In genomic region chr9:110742741-110743371, GRCh38 we compare ENCODE assay signal across 10 cellular contexts.
A peak's percentile ranks its signal among the peaks of the same experiment; 100 is the strongest.
DNase-seq lines count a peak whose midpoint lies in the region; ATAC-seq and TF ChIP-seq lines count a peak whose summit lies in the region.
"Had no signal": no experiment of that assay in that cellular context is flagged by ENCODE, and none has a peak within 500 bp of the region (broad histone marks: within the 10 kb centered on the region; RNA-seq: fewer than 3 reads in every experiment).

No MANE protein-coding gene starts in this region.

- TF ChIP-seq CTCF in neural progenitor cell (IDR thresholded peaks at IDR 0.05) = no peak
- no peak for TF ChIP-seq CTCF in CD8-positive, alpha-beta T cell (IDR thresholded peaks at IDR 0.05)

- ATAC-seq in GM18909 (IDR thresholded peaks at IDR 0.05; ENCODE audit: poor library complexity, unreplicated experiment) = no peak
- ATAC-seq in CD8-positive, alpha-beta T cell = no peak

- H3K27me3 ChIP-seq in ACC112 (ENCODE audit: insufficient read depth, low read length) (no peaks in the 10 kb centered on the region), neural progenitor cell (no peaks in the 10 kb centered on the region)
- H3K27me3 ChIP-seq in CD8-positive, alpha-beta T cell (ENCODE audit: insufficient read depth, low read length) = no peaks in the 10 kb centered on the region

- intact Hi-C loops in CD8-positive, alpha-beta T cell (cut with DNase I, micrococcal nuclease) = no loop called here

- POLR2A ChIA-PET in CD8-positive, alpha-beta T cell (lab: Charles Lee) = interaction anchor here (0.6 kb wide), 1 partner anchor 176 kb away, joined by 3 read pairs; no protein-coding TSS in a partner anchor

- peak overlapping the region; percentile 100 for H3K27ac ChIP-seq in ACC112 (ENCODE audit: low read depth, low read length)
- H3K27ac ChIP-seq in neural progenitor cell = no peak overlapping the region
- H3K27ac ChIP-seq in CD8-positive, alpha-beta T cell (ENCODE audit: low read depth, low read length) = no peak overlapping the region

- H3K9me3 Mint-ChIP-seq in neural progenitor cell = peaks cover 4% of the 10 kb centered on the region
- H3K9me3 Mint-ChIP-seq in CD8-positive, alpha-beta T cell = peaks cover 2% of the 10 kb centered on the region

- H2AFZ ChIP-seq in ACC112 (ENCODE audit: low read length, unreplicated experiment) = peak overlapping the region; percentile 89
- H2AFZ ChIP-seq in neural progenitor cell (replicated peaks) = no peak overlapping the region

- peak overlapping the region; percentile 65 for H3K4me3 ChIP-seq in ACC112 (ENCODE audit: low read depth, low read length)
- H3K4me3 ChIP-seq in neural progenitor cell = no peak overlapping the region
- H3K4me3 ChIP-seq in CD8-positive, alpha-beta T cell (ENCODE audit: low read depth, low read length) = no peak overlapping the region

- H3K9me3 ChIP-seq in neural progenitor cell (ENCODE audit: low read depth) = no peaks in the 10 kb centered on the region
- H3K9me3 ChIP-seq in CD8-positive, alpha-beta T cell (ENCODE audit: low read length) = no peaks in the 10 kb centered on the region

- peak; percentile 24 for DNase-seq in NCI-H69 (lab: John Stamatoyannopoulos, UW)
- peak; percentile 97 for DNase-seq in fibroblast of gingiva (ENCODE audit: low read depth)
- peak; percentile 84 for DNase-seq in neural progenitor cell (ENCODE audit: low spot score)
- no peak for DNase-seq in RPMI8226
- no peak for DNase-seq in SIG-M5 (lab: John Stamatoyannopoulos, UW)
- no peak for DNase-seq in CD8-positive, alpha-beta T cell
- DNase-seq: activated B cell treated with CpG ODN at 0.5 μM for 24 hours, KBM-7 had no signal

- H3K79me2 ChIP-seq in ACC112 (ENCODE audit: control insufficient read depth, insufficient read depth, low read length, unreplicated experiment) (no peaks in the 10 kb centered on the region), neural progenitor cell (ENCODE audit: low read depth) (no peaks in the 10 kb centered on the region)

- no peaks in the 10 kb centered on the region for H3K36me3 ChIP-seq in ACC112 (ENCODE audit: insufficient read depth, low read length)
- H3K36me3 ChIP-seq in neural progenitor cell = no peaks in the 10 kb centered on the region
- H3K36me3 ChIP-seq in CD8-positive, alpha-beta T cell (ENCODE audit: insufficient read depth, low read length) = no peaks in the 10 kb centered on the region

- H4K20me1 ChIP-seq in neural progenitor cell (ENCODE audit: low read depth) = no peaks in the 10 kb centered on the region

- H3K4me1 ChIP-seq in ACC112 (ENCODE audit: control insufficient read depth, insufficient read depth, low read length, unreplicated experiment) (peaks cover 67% of the 10 kb centered on the region), neural progenitor cell (peaks cover 12% of the 10 kb centered on the region)
- H3K4me1 ChIP-seq in CD8-positive, alpha-beta T cell (ENCODE audit: insufficient read depth, low read length) = no peaks in the 10 kb centered on the region

- H3K27me3 Mint-ChIP-seq in neural progenitor cell (ENCODE audit: insufficient read depth, low read depth) = no peaks in the 10 kb centered on the region
- H3K27me3 Mint-ChIP-seq in CD8-positive, alpha-beta T cell (ENCODE audit: low read depth) = no peaks in the 10 kb centered on the region
- H3K27me3 Mint-ChIP-seq: activated B cell treated with CpG ODN at 0.5 μM for 24 hours had no signal

- H3K9ac ChIP-seq in neural progenitor cell = no peak overlapping the region

- peaks cover 28% of the 10 kb centered on the region for H3K4me1 Mint-ChIP-seq in neural progenitor cell
- no peaks in the 10 kb centered on the region for H3K4me1 Mint-ChIP-seq in CD8-positive, alpha-beta T cell (ENCODE audit: low read depth)
- H3K4me1 Mint-ChIP-seq: activated B cell treated with CpG ODN at 0.5 μM for 24 hours had no signal

- no peak overlapping the region for H3K4me3 Mint-ChIP-seq in neural progenitor cell
- H3K4me3 Mint-ChIP-seq in CD8-positive, alpha-beta T cell = no peak overlapping the region
- H3K4me3 Mint-ChIP-seq: activated B cell treated with CpG ODN at 0.5 μM for 24 hours had no signal

- H3K27ac Mint-ChIP-seq in neural progenitor cell = peak overlapping the region; percentile 97
- no peak overlapping the region for H3K27ac Mint-ChIP-seq in CD8-positive, alpha-beta T cell
- H3K27ac Mint-ChIP-seq: activated B cell treated with CpG ODN at 0.5 μM for 24 hours had no signal

- CTCF ChIA-PET in CD8-positive, alpha-beta T cell (lab: Charles Lee) = no interaction called here

- peak overlapping the region; percentile 28 for H3K4me2 ChIP-seq in neural progenitor cell

- H3K36me3 Mint-ChIP-seq in neural progenitor cell = no peaks in the 10 kb centered on the region
- H3K36me3 Mint-ChIP-seq in CD8-positive, alpha-beta T cell = no peaks in the 10 kb centered on the region

- no peaks in the 10 kb centered on the region for H3F3A ChIP-seq in neural progenitor cell (ENCODE audit: low read depth)

Comparison
In these comparisons a context has a peak if more than half of its experiments do, and no peak if none do; other contexts are left out.
1. DNase-seq: peak in NCI-H69 (single experiment), fibroblast of gingiva (single experiment) and neural progenitor cell (single experiment); none in RPMI8226 (single experiment), SIG-M5 (single experiment) and CD8-positive, alpha-beta T cell (0 of 7).